21 cellular contexts compared by ENCODE assay signal in genomic region chr2:63786506-63786905, GRCh38.
"Had no signal": no experiment of that assay in that cellular context is flagged by ENCODE, and none has a peak within 500 bp of the region (broad histone marks: within the 10 kb centered on the region; RNA-seq: fewer than 3 reads in every experiment).

No MANE protein-coding gene starts in this region.

- H3K4me2 ChIP-seq: hepatocyte, smooth muscle cell had no signal

- H3K4me1 ChIP-seq: testis, upper lobe of right lung, vagina had no signal

- ATAC-seq: foreskin keratinocyte; left colon; naive thymus-derived CD4-positive, alpha-beta T cell; stimulated activated effector memory CD8-positive, alpha-beta T cell treated with anti-CD3 and anti-CD28 coated beads, Interleukin-12 subunit alpha, Interleukin-12 subunit beta, amount 100 ng/mL, for 72 hours; stimulated activated naive CD8-positive, alpha-beta T cell treated with anti-CD3 and anti-CD28 coated beads, Interleukin-15, Interleukin-2, amounts not matched to agents 100 U/mL and 50 U/mL, for 24 hours; upper lobe of right lung had no signal

- H2AFZ ChIP-seq: hepatocyte had no signal

- H3K79me2 ChIP-seq: hepatocyte had no signal

- H3K9me3 ChIP-seq: esophagus muscularis mucosa, neutrophil, ovary, right atrium auricular region, sigmoid colon, testis, tibial nerve, upper lobe of right lung, vagina had no signal

- H3K27me3 ChIP-seq: esophagus muscularis mucosa, foreskin keratinocyte, hepatocyte, neutrophil, ovary, right atrium auricular region, sigmoid colon, testis, tibial nerve, upper lobe of right lung, vagina had no signal

- DNase-seq: effector memory CD4-positive, alpha-beta T cell; foreskin keratinocyte; head of caudate nucleus; left colon; naive thymus-derived CD4-positive, alpha-beta T cell; ovary; sigmoid colon; stimulated activated CD4-positive, alpha-beta T cell treated with anti-CD3 and anti-CD28 coated beads, Interleukin-2, amount 100 ng/mL, for 48 hours; stimulated activated CD8-positive, alpha-beta memory T cell treated with anti-CD3 and anti-CD28 coated beads, Interleukin-4, amount 100 ng/mL, for 48 hours; stimulated activated naive CD8-positive, alpha-beta T cell treated with anti-CD3 and anti-CD28 coated beads, Interleukin-15, Interleukin-2, amounts not matched to agents 100 U/mL and 50 U/mL, for 24 hours; testis; upper lobe of right lung had no signal

- H3K27ac ChIP-seq: epithelial cell of prostate, esophagus muscularis mucosa, foreskin keratinocyte, hepatocyte, neutrophil, ovary, right atrium auricular region, sigmoid colon, testis, tibial nerve, upper lobe of right lung, vagina had no signal

- H3K4me3 ChIP-seq: esophagus muscularis mucosa, hepatocyte, ovary, right atrium auricular region, sigmoid colon, smooth muscle cell, testis, tibial nerve, upper lobe of right lung, vagina had no signal

- H3K36me3 ChIP-seq: esophagus muscularis mucosa, neutrophil, ovary, right atrium auricular region, sigmoid colon, tibial nerve, upper lobe of right lung, vagina had no signal
